Comparison of ENCODE assay signal across 14 cellular contexts in genomic region chr11:128513915-128514681, GRCh38.
DNase-seq lines count a peak whose midpoint lies in the region; ATAC-seq and TF ChIP-seq lines count a peak whose summit lies in the region.
"Had no signal": no experiment of that assay in that cellular context is flagged by ENCODE, and none has a peak within 500 bp of the region (broad histone marks: within the 10 kb centered on the region; RNA-seq: fewer than 3 reads in every experiment).

No MANE protein-coding gene starts in this region.

- H3K9me1 ChIP-seq in IMR-90 (ENCODE audit: insufficient read depth, low read length): peaks cover 31% of the 10 kb centered on the region

- H3K4me1 ChIP-seq in CD8-positive, alpha-beta memory T cell (ENCODE audit: insufficient read depth, low read length): peaks cover 61% of the 10 kb centered on the region
- H3K4me1 ChIP-seq in IMR-90 (ENCODE audit: control insufficient read depth, insufficient read depth, low read length): peaks cover 30% of the 10 kb centered on the region
- H3K4me1 ChIP-seq in heart right ventricle: peaks cover 15 to 100% (median 98%) of the 10 kb centered on the region in 9 donors

- H3K27me3 ChIP-seq in CD8-positive, alpha-beta memory T cell (ENCODE audit: insufficient read depth, low read length, poor library complexity, severe bottlenecking): no peaks in the 10 kb centered on the region
- H3K27me3 ChIP-seq in IMR-90 (ENCODE audit: control insufficient read depth, insufficient read depth, low read length) (no peaks in the 10 kb centered on the region), MG63 (no peaks in the 10 kb centered on the region), heart right ventricle (no peaks in the 10 kb centered on the region)
- H3K27me3 ChIP-seq: pancreas had no signal

- peak overlapping the region; percentile 97 for H3K4me3 ChIP-seq in CD8-positive, alpha-beta memory T cell (ENCODE audit: low read length)
- no peak overlapping the region for H3K4me3 ChIP-seq in IMR-90 (ENCODE audit: insufficient read depth, low read depth, low read length)
- H3K4me3 ChIP-seq in MG63: no peak overlapping the region
- peak overlapping the region in 4 of 10 donors; percentile 19 to 92 (median 81) for H3K4me3 ChIP-seq in heart right ventricle
- H3K4me3 ChIP-seq: lung, pancreas had no signal

- H2BK5ac ChIP-seq in IMR-90 (ENCODE audit: low read depth, low read length, poor library complexity, severe bottlenecking): no peak overlapping the region

- H4K8ac ChIP-seq in IMR-90 (ENCODE audit: low read depth in 2 of 2, low read length in 2 of 2): no peak overlapping the region

- H4K20me1 ChIP-seq in IMR-90 (ENCODE audit: insufficient read depth, low read length): peaks cover 99% of the 10 kb centered on the region

- TF ChIP-seq POLR2A in IMR-90 (IDR thresholded peaks at IDR 0.05; ENCODE audit: low read depth, low read length): no peak

- no peak overlapping the region; the same call in 1 of the 2 replicates for H4K91ac ChIP-seq in IMR-90 (ENCODE audit: insufficient read depth, low read depth, low read length)

- TF ChIP-seq RAD21 in IMR-90 (IDR thresholded peaks at IDR 0.05; ENCODE audit: low read length): no peak

- peak in 1 of 5 donors; percentile 21 for DNase-seq in CD8-positive, alpha-beta memory T cell
- no peak for DNase-seq in IMR-90
- no peak for DNase-seq in activated naive CD8-positive, alpha-beta T cell treated with anti-CD3 and anti-CD28 coated beads, Interleukin-2, amount 50 U/mL, for 24 hours
- DNase-seq in MG63: no peak
- DNase-seq in AG08395 (ENCODE audit: low spot score): no peak
- no peak for DNase-seq in heart right ventricle
- DNase-seq: endodermal cell, head of caudate nucleus, NCI-H1417 treated with DMSO at 0.1 percent for 48 hours, NCI-H748 treated with DMSO at 0.1 percent for 48 hours, pancreas had no signal

- dilution Hi-C loops in IMR-90 (cut with HindIII; ENCODE audit: low sequenced_read_pairs, unreplicated experiment): no loop called here

- H3K27ac Mint-ChIP-seq in CD8-positive, alpha-beta memory T cell: peak overlapping the region; percentile 90 to 99 (median 98)
- H3K27ac Mint-ChIP-seq in activated naive CD8-positive, alpha-beta T cell treated with anti-CD3 and anti-CD28 coated beads, Interleukin-2, amount 50 U/mL, for 24 hours: peak overlapping the region; percentile 100
- peak overlapping the region; percentile 1 to 76 (median 20) for H3K27ac Mint-ChIP-seq in nephron
- H3K27ac Mint-ChIP-seq: endodermal cell had no signal

- TF ChIP-seq CTCF in IMR-90 (conservative IDR thresholded peaks at IDR 0.05; ENCODE audit: low read depth, low read length) (no peak), nephron (IDR thresholded peaks at IDR 0.05; ENCODE audit: unreplicated experiment in 3 of 3) (no peak), heart right ventricle (IDR thresholded peaks at IDR 0.05) (no peak)

- H2AK5ac ChIP-seq in IMR-90 (ENCODE audit: low read depth, low read length): no peak overlapping the region

- peaks cover 0 to 63% of the 10 kb centered on the region in 2 experiments; a peak in 2 of 4 replicates for H3K79me1 ChIP-seq in IMR-90 (ENCODE audit: low read depth in 1 of 2, low read length in 2 of 2)

- H3K9me3 ChIP-seq in CD8-positive, alpha-beta memory T cell (ENCODE audit: low read length): no peaks in the 10 kb centered on the region
- H3K9me3 ChIP-seq in IMR-90 (ENCODE audit: control insufficient read depth, insufficient read depth, low read length) (no peaks in the 10 kb centered on the region), MG63 (no peaks in the 10 kb centered on the region), heart right ventricle (no peaks in the 10 kb centered on the region)
- H3K9me3 ChIP-seq: pancreas had no signal

- H3K9ac ChIP-seq in IMR-90 (ENCODE audit: low read depth, low read length): no peak overlapping the region

- H2BK15ac ChIP-seq in IMR-90 (ENCODE audit: low read depth, low read length): peak overlapping the region; percentile 17; the same call in 1 of the 3 replicates

- in situ Hi-C loops in IMR-90 (cut with MboI; ENCODE audit: low sequenced_read_pairs): loop anchor here (25.0 kb wide), 1 partner anchor 477 kb away; no protein-coding TSS in a partner anchor

- peak overlapping the region; percentile 16; the same call in 1 of the 2 replicates for H3K23ac ChIP-seq in IMR-90 (ENCODE audit: low read depth, low read length)

- H3K36me3 Mint-ChIP-seq in CD8-positive, alpha-beta memory T cell: peaks cover 58 to 97% (median 71%) of the 10 kb centered on the region in 3 donors
- H3K36me3 Mint-ChIP-seq in activated naive CD8-positive, alpha-beta T cell treated with anti-CD3 and anti-CD28 coated beads, Interleukin-2, amount 50 U/mL, for 24 hours (ENCODE audit: low read depth): peaks cover 82% of the 10 kb centered on the region
- peaks cover 22% of the 10 kb centered on the region for H3K36me3 Mint-ChIP-seq in nephron (ENCODE audit: low read depth)

- H3K36me3 ChIP-seq in CD8-positive, alpha-beta memory T cell (ENCODE audit: insufficient read depth, low read length): peaks cover 43% of the 10 kb centered on the region
- H3K36me3 ChIP-seq in IMR-90 (ENCODE audit: control insufficient read depth, insufficient read depth, low read length) (peaks cover 6% of the 10 kb centered on the region), MG63 (peaks cover 48% of the 10 kb centered on the region), heart right ventricle (peaks cover 0 to 53% (median 12%) of the 10 kb centered on the region in 9 donors)
- H3K36me3 ChIP-seq: pancreas had no signal

- WGBS in IMR-90 (ENCODE audit: extremely low coverage in 2 of 2, insufficient read length in 1 of 2), 2 experiments: 75% methylated on average over 2 of the region's 6 CpGs; no CpG with 5 or more reads in 1 of the 2 experiments
- 60 to 63% methylated on average over 6 of the region's 6 CpGs for WGBS in heart right ventricle, 2 donors

- POLR2A ChIA-PET in CD8-positive, alpha-beta memory T cell (lab: Charles Lee): interaction anchor here (1.3 to 6.9 kb wide), 3 partner anchors 7 to 11 kb away, joined by 3 to 69 read pairs (median 14); no protein-coding TSS in a partner anchor
- POLR2A ChIA-PET in IMR-90 (lab: Charles Lee; ENCODE audit: unreplicated experiment): no interaction called here

- CTCF ChIA-PET in CD8-positive, alpha-beta memory T cell (lab: Charles Lee): interaction anchor here (0.8 to 2.8 kb wide), 4 partner anchors 9 to 227 kb away, joined by 3 to 7 read pairs (median 4); no protein-coding TSS in a partner anchor
- CTCF ChIA-PET in IMR-90 (lab: Yijun Ruan, JAX): interaction anchor here (0.6 kb wide), 1 partner anchor 22 kb away, joined by 3 read pairs; no protein-coding TSS in a partner anchor

- H3K14ac ChIP-seq in IMR-90 (replicated peaks; ENCODE audit: low read depth, low read length): no peak overlapping the region

- no peak overlapping the region for H3K18ac ChIP-seq in IMR-90 (ENCODE audit: low read depth, low read length)

- ATAC-seq in IMR-90 (ENCODE audit: low read depth) (no peak), heart right ventricle (no peak), GM18858 (IDR thresholded peaks at IDR 0.05; ENCODE audit: unreplicated experiment) (no peak)
- ATAC-seq in activated naive CD8-positive, alpha-beta T cell treated with anti-CD3 and anti-CD28 coated beads, Interleukin-2, amount 50 U/mL, for 24 hours: no peak
- ATAC-seq: pancreas had no signal

- no peak overlapping the region for H3K56ac ChIP-seq in IMR-90 (ENCODE audit: extremely low read depth, insufficient read depth, low read length)

- no peak overlapping the region for H2AFZ ChIP-seq in IMR-90 (replicated peaks; ENCODE audit: low read length, poor library complexity)

- H3K9me3 Mint-ChIP-seq in CD8-positive, alpha-beta memory T cell: no peaks in the 10 kb centered on the region
- no peaks in the 10 kb centered on the region for H3K9me3 Mint-ChIP-seq in activated naive CD8-positive, alpha-beta T cell treated with anti-CD3 and anti-CD28 coated beads, Interleukin-2, amount 50 U/mL, for 24 hours
- no peaks in the 10 kb centered on the region for H3K9me3 Mint-ChIP-seq in nephron
- H3K9me3 Mint-ChIP-seq: endodermal cell had no signal

- intact Hi-C loops in IMR-90 (cut with micrococcal nuclease): no loop called here
- intact Hi-C loops in heart right ventricle (cut with DNase I): loop anchor here in 1 of 10 donors (5.0 kb wide), 1 partner anchor 33 kb away; no protein-coding TSS in a partner anchor

- no peak overlapping the region for H2BK120ac ChIP-seq in IMR-90 (ENCODE audit: low read depth, low read length)

- H2AK9ac ChIP-seq in IMR-90 (replicated peaks; ENCODE audit: low read depth, low read length, poor library complexity): no peak overlapping the region

- H3K4me2 ChIP-seq in IMR-90 (ENCODE audit: low read depth, low read length): peak overlapping the region; percentile 33; the same call in 1 of the 2 replicates

- peak overlapping the region; percentile 95 to 100 (median 98) for H3K4me3 Mint-ChIP-seq in CD8-positive, alpha-beta memory T cell
- peak overlapping the region; percentile 95 for H3K4me3 Mint-ChIP-seq in activated naive CD8-positive, alpha-beta T cell treated with anti-CD3 and anti-CD28 coated beads, Interleukin-2, amount 50 U/mL, for 24 hours
- H3K4me3 Mint-ChIP-seq in nephron: peak overlapping the region in 1 of 3 experiments; percentile 1
- H3K4me3 Mint-ChIP-seq: endodermal cell had no signal

- H3K4ac ChIP-seq in IMR-90 (ENCODE audit: low read depth, low read length): no peak overlapping the region

- no peaks in the 10 kb centered on the region for H3K27me3 Mint-ChIP-seq in CD8-positive, alpha-beta memory T cell
- no peaks in the 10 kb centered on the region for H3K27me3 Mint-ChIP-seq in activated naive CD8-positive, alpha-beta T cell treated with anti-CD3 and anti-CD28 coated beads, Interleukin-2, amount 50 U/mL, for 24 hours
- peaks cover 19% of the 10 kb centered on the region for H3K27me3 Mint-ChIP-seq in nephron (ENCODE audit: low read depth)

- BruUV-seq in IMR-90 (replicated peaks; lab: Mats Ljungman, UMichigan): no TSS peak

- no peak overlapping the region for H2BK20ac ChIP-seq in IMR-90 (ENCODE audit: low read depth, low read length)

- H3K4me1 Mint-ChIP-seq in CD8-positive, alpha-beta memory T cell: peaks cover 76 to 79% (median 77%) of the 10 kb centered on the region in 3 donors
- peaks cover 94% of the 10 kb centered on the region for H3K4me1 Mint-ChIP-seq in activated naive CD8-positive, alpha-beta T cell treated with anti-CD3 and anti-CD28 coated beads, Interleukin-2, amount 50 U/mL, for 24 hours
- peaks cover 58% of the 10 kb centered on the region for H3K4me1 Mint-ChIP-seq in nephron

- no peak overlapping the region for H4K5ac ChIP-seq in IMR-90 (ENCODE audit: low read depth, low read length)

- no peak overlapping the region for H3K27ac ChIP-seq in CD8-positive, alpha-beta memory T cell (ENCODE audit: low read depth, low read length)
- H3K27ac ChIP-seq in IMR-90 (ENCODE audit: insufficient read depth, low read length) (no peak overlapping the region), heart right ventricle (peak overlapping the region in 5 of 10 donors; percentile 1 to 98 (median 97))
- H3K27ac ChIP-seq: pancreas had no signal

TF ChIP-seq in IMR-90, 13 proteins besides CTCF, POLR2A, EP300 and RAD21 (continues in another document):
- TF ChIP-seq RFX5 (IDR thresholded peaks at IDR 0.05; ENCODE audit: low read depth, low read length): no peak
- TF ChIP-seq MAZ (IDR thresholded peaks at IDR 0.05; ENCODE audit: borderline replicate concordance, low read depth, low read length): no peak
- TF ChIP-seq FOS (IDR thresholded peaks at IDR 0.05; ENCODE audit: low read depth, low read length): no peak
- TF ChIP-seq RCOR1 (IDR thresholded peaks at IDR 0.05; ENCODE audit: insufficient replicate concordance, low read length): no peak

Comparison
In these comparisons a context has a peak if more than half of its experiments do, and no peak if none do; other contexts are left out.
1. H3K27ac Mint-ChIP-seq: peak in every context shown above with its lines; median percentile 100 in activated naive CD8-positive, alpha-beta T cell treated with anti-CD3 and anti-CD28 coated beads, Interleukin-2, amount 50 U/mL, for 24 hours; 98 in CD8-positive, alpha-beta memory T cell; 20 in nephron.